Comparison of ENCODE assay signal across 23 cellular contexts in genomic region chr2:240421396-240421795, GRCh38.
"Had no signal": no experiment of that assay in that cellular context is flagged by ENCODE, and none has a peak within 500 bp of the region (broad histone marks: within the 10 kb centered on the region; RNA-seq: fewer than 3 reads in every experiment).

No MANE protein-coding gene starts in this region.

- DNase-seq: activated CD4-positive, alpha-beta T cell treated with anti-CD3 and anti-CD28 coated beads for 1 hour; activated CD4-positive, alpha-beta T cell treated with anti-CD3 and anti-CD28 coated beads, Interleukin-2, amount 50 U/mL, for 4 hours; activated T-cell treated with anti-CD3 and anti-CD28 coated beads for 4 hours; cerebellar nuclear complex; effector CD8-positive, alpha-beta T cell; lower lobe of right lung; nephron progenitor cell; occipital lobe; psoas muscle; SJCRH30; stimulated activated CD4-positive, alpha-beta T cell treated with anti-CD3 and anti-CD28 coated beads, Interleukin-4, amount 100 ng/mL, for 24 hours; T1000; testis; upper lobe of left lung had no signal

- H3K27ac ChIP-seq: adrenal gland, breast epithelium, gastrocnemius medialis, lower lobe of right lung, psoas muscle, SJCRH30, testis, upper lobe of left lung had no signal

- H3K4me3 ChIP-seq: adrenal gland, breast epithelium, gastrocnemius medialis, lower lobe of right lung, psoas muscle, SJCRH30, testis, upper lobe of left lung had no signal

- H3K36me3 Mint-ChIP-seq: activated naive CD4-positive, alpha-beta T cell treated with anti-CD3 and anti-CD28 coated beads, Interleukin-2, amount 50 U/mL, for 24 hours; mesothelial cell of epicardium; stimulated activated effector memory CD8-positive, alpha-beta T cell treated with anti-CD3 and anti-CD28 coated beads, Interleukin-12 subunit alpha, Interleukin-12 subunit beta, amount 100 ng/mL, for 72 hours had no signal

- H3K27ac Mint-ChIP-seq: activated naive CD4-positive, alpha-beta T cell treated with anti-CD3 and anti-CD28 coated beads, Interleukin-2, amount 50 U/mL, for 24 hours; activated T-helper 17 cell treated with anti-CD3 and anti-CD28 coated beads, Interleukin-2, amount 50 U/mL, for 72 hours; mesothelial cell of epicardium; nephron progenitor cell; stimulated activated effector memory CD8-positive, alpha-beta T cell treated with anti-CD3 and anti-CD28 coated beads, Interleukin-12 subunit alpha, Interleukin-12 subunit beta, amount 100 ng/mL, for 72 hours had no signal

- H3K9me3 Mint-ChIP-seq: activated naive CD4-positive, alpha-beta T cell treated with anti-CD3 and anti-CD28 coated beads, Interleukin-2, amount 50 U/mL, for 24 hours had no signal

- H3K4me1 ChIP-seq: adrenal gland, breast epithelium, gastrocnemius medialis, lower lobe of right lung, psoas muscle, SJCRH30, testis, upper lobe of left lung had no signal

- H3K4me1 Mint-ChIP-seq: activated naive CD4-positive, alpha-beta T cell treated with anti-CD3 and anti-CD28 coated beads, Interleukin-2, amount 50 U/mL, for 24 hours; activated T-helper 17 cell treated with anti-CD3 and anti-CD28 coated beads, Interleukin-2, amount 50 U/mL, for 72 hours; mesothelial cell of epicardium; stimulated activated effector memory CD8-positive, alpha-beta T cell treated with anti-CD3 and anti-CD28 coated beads, Interleukin-12 subunit alpha, Interleukin-12 subunit beta, amount 100 ng/mL, for 72 hours had no signal

- H3K27me3 ChIP-seq: adrenal gland, breast epithelium, gastrocnemius medialis, SJCRH30, testis, upper lobe of left lung had no signal

- H3K9me3 ChIP-seq: gastrocnemius medialis, testis had no signal

- ATAC-seq: activated T-helper 17 cell treated with anti-CD3 and anti-CD28 coated beads, Interleukin-2, amount 50 U/mL, for 72 hours; esophagus mucosa; gastrocnemius medialis; lower lobe of right lung; psoas muscle; sciatic nerve; stimulated activated effector memory CD8-positive, alpha-beta T cell treated with anti-CD3 and anti-CD28 coated beads, Interleukin-12 subunit alpha, Interleukin-12 subunit beta, amount 100 ng/mL, for 72 hours had no signal

- H3K4me3 Mint-ChIP-seq: activated naive CD4-positive, alpha-beta T cell treated with anti-CD3 and anti-CD28 coated beads, Interleukin-2, amount 50 U/mL, for 24 hours; activated T-helper 17 cell treated with anti-CD3 and anti-CD28 coated beads, Interleukin-2, amount 50 U/mL, for 72 hours; mesothelial cell of epicardium; nephron progenitor cell; stimulated activated effector memory CD8-positive, alpha-beta T cell treated with anti-CD3 and anti-CD28 coated beads, Interleukin-12 subunit alpha, Interleukin-12 subunit beta, amount 100 ng/mL, for 72 hours had no signal
